9 cellular contexts compared by ENCODE assay signal in the genomic region with DNA sequence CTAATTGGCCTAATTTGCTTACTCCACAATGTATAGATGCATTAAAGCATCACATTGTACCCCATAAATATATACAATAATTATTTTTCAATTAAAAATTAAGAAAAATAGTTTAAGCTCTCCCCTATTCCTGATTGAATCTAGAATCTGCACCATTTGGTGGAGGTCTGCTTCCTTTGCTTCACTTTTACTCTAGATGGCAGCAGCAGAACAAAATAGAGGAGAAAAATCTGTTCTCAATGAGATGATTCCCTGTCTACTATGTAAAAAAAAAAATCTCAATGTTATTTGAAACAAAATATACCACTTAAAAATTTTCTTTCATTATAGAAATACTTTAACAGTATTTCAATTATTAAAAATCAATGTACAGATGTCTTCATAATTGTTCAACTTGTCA.
A peak's percentile ranks its signal among the peaks of the same experiment; 100 is the strongest.
DNase-seq lines count a peak whose midpoint lies in the region; ATAC-seq and TF ChIP-seq lines count a peak whose summit lies in the region.
"Had no signal": no experiment of that assay in that cellular context is flagged by ENCODE, and none has a peak within 500 bp of the region (broad histone marks: within the 10 kb centered on the region; RNA-seq: fewer than 3 reads in every experiment).

No MANE protein-coding gene starts in this region.

- H3K4me2 ChIP-seq in mammary epithelial cell (ENCODE audit: insufficient read depth, low read depth, low read length) (no peak overlapping the region), parathyroid adenoma (ENCODE audit: low read length) (no peak overlapping the region)

- in situ Hi-C loops in mammary epithelial cell (cut with MboI; ENCODE audit: low sequenced_read_pairs in 2 of 2), result no loop called here

- peak; percentile 45 for DNase-seq in NCI-H2171 treated with DMSO at 0.1 percent for 48 hours (lab: John Stamatoyannopoulos, UW)
- no peak for DNase-seq in NCI-H2171 (lab: John Stamatoyannopoulos, UW)
- peak; percentile 84 for DNase-seq in NCI-H146 treated with DMSO at 0.1 percent for 48 hours (lab: John Stamatoyannopoulos, UW; ENCODE audit: unreplicated experiment)
- DNase-seq in mammary epithelial cell, result peak; percentile 11
- no peak for DNase-seq in COLO668 (lab: John Stamatoyannopoulos, UW; ENCODE audit: unreplicated experiment)
- DNase-seq in activated T-cell treated with anti-CD3 and anti-CD28 coated beads, Interleukin-2, amount 50 U/mL, for 72 hours, result no peak

- no peaks in the 10 kb centered on the region for H4K20me1 ChIP-seq in mammary epithelial cell (ENCODE audit: insufficient read depth, low read length)

- H3K4me1 ChIP-seq in mammary epithelial cell (ENCODE audit: insufficient read depth, low read length) (no peaks in the 10 kb centered on the region), parathyroid adenoma (no peaks in the 10 kb centered on the region)

- H3K27ac ChIP-seq in mammary epithelial cell (ENCODE audit: insufficient read depth, low read depth, low read length) (no peak overlapping the region), parathyroid adenoma (no peak overlapping the region)

- H3K9ac ChIP-seq in mammary epithelial cell (ENCODE audit: insufficient read depth, low read length) (no peak overlapping the region), parathyroid adenoma (no peak overlapping the region)

- ATAC-seq in GM19324 (IDR thresholded peaks at IDR 0.05; ENCODE audit: low FRiP score, unreplicated experiment), result no peak
- no peak for ATAC-seq in activated T-cell treated with anti-CD3 and anti-CD28 coated beads, Interleukin-2, amount 50 U/mL, for 72 hours (replicated peaks in 1 of 2)

- TF ChIP-seq CTCF in mammary epithelial cell (conservative IDR thresholded peaks at IDR 0.05 in 1 of 2, IDR thresholded peaks at IDR 0.05 in 1 of 2; ENCODE audit: extremely low read depth in 1 of 2, insufficient read depth in 1 of 2, low read depth in 1 of 2, low read length in 2 of 2) (peak; percentile 41 to 65), parathyroid adenoma (IDR thresholded peaks at IDR 0.05) (peak; percentile 19)

- H2AFZ ChIP-seq in mammary epithelial cell (ENCODE audit: low read depth, low read length) (no peak overlapping the region), parathyroid adenoma (no peak overlapping the region)

- no peaks in the 10 kb centered on the region for H3K9me3 Mint-ChIP-seq in activated T-cell treated with anti-CD3 and anti-CD28 coated beads, Interleukin-2, amount 50 U/mL, for 72 hours
- H3K9me3 Mint-ChIP-seq: CD4-positive, CD25-positive, alpha-beta regulatory T cell had no signal

- no peaks in the 10 kb centered on the region for H3K4me1 Mint-ChIP-seq in activated T-cell treated with anti-CD3 and anti-CD28 coated beads, Interleukin-2, amount 50 U/mL, for 72 hours (ENCODE audit: low read depth)
- H3K4me1 Mint-ChIP-seq: CD4-positive, CD25-positive, alpha-beta regulatory T cell had no signal

- H3K4me3 Mint-ChIP-seq in activated T-cell treated with anti-CD3 and anti-CD28 coated beads, Interleukin-2, amount 50 U/mL, for 72 hours, result no peak overlapping the region
- H3K4me3 Mint-ChIP-seq: CD4-positive, CD25-positive, alpha-beta regulatory T cell had no signal

- H3K79me2 ChIP-seq in mammary epithelial cell (ENCODE audit: insufficient read depth, low read length) (no peaks in the 10 kb centered on the region), parathyroid adenoma (no peaks in the 10 kb centered on the region)

- peaks cover 1% of the 10 kb centered on the region for H3K27me3 ChIP-seq in mammary epithelial cell (ENCODE audit: insufficient read depth, low read length)
- H3K27me3 ChIP-seq in parathyroid adenoma (ENCODE audit: control insufficient read depth, insufficient read depth, low read length), result no peaks in the 10 kb centered on the region

- dilution Hi-C loops in mammary epithelial cell (cut with HindIII; ENCODE audit: low sequenced_read_pairs), result no loop called here

- peaks cover 12% of the 10 kb centered on the region for H3K27me3 Mint-ChIP-seq in activated T-cell treated with anti-CD3 and anti-CD28 coated beads, Interleukin-2, amount 50 U/mL, for 72 hours (ENCODE audit: low read depth)
- H3K27me3 Mint-ChIP-seq: CD4-positive, CD25-positive, alpha-beta regulatory T cell had no signal

- intact Hi-C loops in mammary epithelial cell (cut with micrococcal nuclease), result loop anchor here (2.0 to 10.0 kb wide), 4 partner anchors 112 to 898 kb away; no protein-coding TSS in a partner anchor

- no TSS peak for BruUV-seq in mammary epithelial cell (replicated peaks; lab: Mats Ljungman, UMichigan)

- no peak overlapping the region for H3K4me3 ChIP-seq in mammary epithelial cell (replicated peaks in 1 of 3; ENCODE audit: insufficient read depth in 1 of 3, low read depth in 2 of 3, low read length in 3 of 3)
- H3K4me3 ChIP-seq in parathyroid adenoma (ENCODE audit: low read depth, low read length), result no peak overlapping the region

- H3K9me3 ChIP-seq in mammary epithelial cell (replicated peaks; ENCODE audit: insufficient read depth, low read length) (no peaks in the 10 kb centered on the region), parathyroid adenoma (ENCODE audit: control insufficient read depth, low read length) (no peaks in the 10 kb centered on the region)

- no peaks in the 10 kb centered on the region for H3K36me3 ChIP-seq in mammary epithelial cell (ENCODE audit: insufficient read depth, low read length)
- no peaks in the 10 kb centered on the region for H3K36me3 ChIP-seq in parathyroid adenoma (ENCODE audit: control insufficient read depth, insufficient read depth, low read length)

- no peak overlapping the region for H3K27ac Mint-ChIP-seq in activated T-cell treated with anti-CD3 and anti-CD28 coated beads, Interleukin-2, amount 50 U/mL, for 72 hours
- H3K27ac Mint-ChIP-seq: CD4-positive, CD25-positive, alpha-beta regulatory T cell had no signal

- H3K36me3 Mint-ChIP-seq in activated T-cell treated with anti-CD3 and anti-CD28 coated beads, Interleukin-2, amount 50 U/mL, for 72 hours (ENCODE audit: insufficient read depth in 2 of 2), result no peaks in the 10 kb centered on the region
- H3K36me3 Mint-ChIP-seq: CD4-positive, CD25-positive, alpha-beta regulatory T cell had no signal

- CTCF ChIA-PET in mammary epithelial cell (lab: Charles Lee; ENCODE audit: low non-redundant PET), result interaction anchor here (0.6 kb wide), 1 partner anchor 398 kb away, joined by 7 read pairs; no protein-coding TSS in a partner anchor

Comparison
In these comparisons a context has a peak if more than half of its experiments do, and no peak if none do; other contexts are left out.
1. DNase-seq: peak in NCI-H2171 treated with DMSO at 0.1 percent for 48 hours (single experiment), NCI-H146 treated with DMSO at 0.1 percent for 48 hours (single experiment) and mammary epithelial cell (single experiment); none in NCI-H2171 (single experiment), COLO668 (single experiment) and activated T-cell treated with anti-CD3 and anti-CD28 coated beads, Interleukin-2, amount 50 U/mL, for 72 hours (0 of 2).